10 cellular contexts compared by ENCODE assay signal in genomic region chr3:42195879-42196330, GRCh38.
A peak's percentile ranks its signal among the peaks of the same experiment; 100 is the strongest.
DNase-seq lines count a peak whose midpoint lies in the region; ATAC-seq lines count a peak whose summit lies in the region.
"Had no signal": no experiment of that assay in that cellular context is flagged by ENCODE, and none has a peak within 500 bp of the region (broad histone marks: within the 10 kb centered on the region; RNA-seq: fewer than 3 reads in every experiment).

No MANE protein-coding gene starts in this region.

- peak; percentile 75 for ATAC-seq in GM18870 (IDR thresholded peaks at IDR 0.05; ENCODE audit: unreplicated experiment)
- ATAC-seq in GM21528 (IDR thresholded peaks at IDR 0.05; ENCODE audit: low FRiP score, unreplicated experiment) = peak; percentile 75
- peak; percentile 64 for ATAC-seq in HG03442 (IDR thresholded peaks at IDR 0.05; ENCODE audit: unreplicated experiment)

- peak; percentile 25 for DNase-seq in inferior parietal cortex (ENCODE audit: extremely low spot score)
- DNase-seq in DMS 273 treated with DMSO at 0.1 percent for 48 hours (lab: John Stamatoyannopoulos, UW) = no peak
- no peak for DNase-seq in NCI-H1048 (lab: John Stamatoyannopoulos, UW)
- no peak for DNase-seq in COR-L47 (lab: John Stamatoyannopoulos, UW)
- no peak for DNase-seq in DMS53 (lab: John Stamatoyannopoulos, UW)
- DNase-seq: anterior cingulate cortex; stimulated activated CD4-positive, alpha-beta T cell treated with anti-CD3 and anti-CD28 coated beads, Interleukin-15, amount 100 ng/mL, for 24 hours had no signal
